ENCODE assay signal across 12 cellular contexts in genomic region chr10:122072491-122072890, GRCh38.
A peak's percentile ranks its signal among the peaks of the same experiment; 100 is the strongest.
DNase-seq lines count a peak whose midpoint lies in the region; ATAC-seq and TF ChIP-seq lines count a peak whose summit lies in the region.
"Had no signal": no experiment of that assay in that cellular context is flagged by ENCODE, and none has a peak within 500 bp of the region (broad histone marks: within the 10 kb centered on the region; RNA-seq: fewer than 3 reads in every experiment).

No MANE protein-coding gene starts in this region.

- POLR2A ChIA-PET in activated CD8-positive, alpha-beta T cell treated with anti-CD3 and anti-CD28 coated beads for 36 hours (lab: Charles Lee), result no interaction called here

- no peaks in the 10 kb centered on the region for H3K36me3 Mint-ChIP-seq in activated CD8-positive, alpha-beta T cell treated with anti-CD3 and anti-CD28 coated beads for 36 hours (ENCODE audit: low read depth)
- H3K36me3 Mint-ChIP-seq: CD14-positive monocyte; CD8-positive, alpha-beta T cell had no signal

- H3K27ac Mint-ChIP-seq in activated CD8-positive, alpha-beta T cell treated with anti-CD3 and anti-CD28 coated beads for 36 hours, result no peak overlapping the region
- H3K27ac Mint-ChIP-seq: CD8-positive, alpha-beta T cell had no signal

- no peak for ATAC-seq in psoas muscle
- no peak for ATAC-seq in activated CD8-positive, alpha-beta T cell treated with anti-CD3 and anti-CD28 coated beads for 36 hours
- ATAC-seq: CD8-positive, alpha-beta T cell had no signal

- WGBS in psoas muscle, 3 donors, result 93 to 96% (median 94%) methylated on average over 9 of the region's 9 CpGs

- H3K4me3 ChIP-seq in psoas muscle, result no peak overlapping the region
- H3K4me3 ChIP-seq: HAP-1 had no signal

- H3K4me3 Mint-ChIP-seq in activated CD8-positive, alpha-beta T cell treated with anti-CD3 and anti-CD28 coated beads for 36 hours, result no peak overlapping the region
- H3K4me3 Mint-ChIP-seq: CD14-positive monocyte; CD8-positive, alpha-beta T cell had no signal

- TF ChIP-seq CTCF in psoas muscle (IDR thresholded peaks at IDR 0.05), result no peak
- TF ChIP-seq CTCF in activated CD8-positive, alpha-beta T cell treated with anti-CD3 and anti-CD28 coated beads for 36 hours (IDR thresholded peaks at IDR 0.05), result no peak

- H3K4me1 ChIP-seq in psoas muscle, result peaks cover 32% of the 10 kb centered on the region
- H3K4me1 ChIP-seq: HAP-1 had no signal

- no peaks in the 10 kb centered on the region for H3K27me3 ChIP-seq in psoas muscle (ENCODE audit: insufficient read depth in 3 of 3, low read length in 2 of 3)

- H3K36me3 ChIP-seq in psoas muscle (ENCODE audit: insufficient read depth in 1 of 2, low read depth in 1 of 2), result peaks cover 0 to 28% of the 10 kb centered on the region in 2 donors
- H3K36me3 ChIP-seq: HAP-1 had no signal

- no peaks in the 10 kb centered on the region for H3K9me3 Mint-ChIP-seq in activated CD8-positive, alpha-beta T cell treated with anti-CD3 and anti-CD28 coated beads for 36 hours
- H3K9me3 Mint-ChIP-seq: CD8-positive, alpha-beta T cell had no signal

- H3K27me3 Mint-ChIP-seq in activated CD8-positive, alpha-beta T cell treated with anti-CD3 and anti-CD28 coated beads for 36 hours, result peaks cover 7% of the 10 kb centered on the region

- H3K27ac ChIP-seq in caudate nucleus (ENCODE audit: low read depth, low read length), result no peak overlapping the region
- H3K27ac ChIP-seq in psoas muscle, result peak overlapping the region; percentile 55

- no peaks in the 10 kb centered on the region for H3K4me1 Mint-ChIP-seq in activated CD8-positive, alpha-beta T cell treated with anti-CD3 and anti-CD28 coated beads for 36 hours (ENCODE audit: low read depth)
- H3K4me1 Mint-ChIP-seq: CD14-positive monocyte had no signal

- H3K9me3 ChIP-seq in psoas muscle, result no peaks in the 10 kb centered on the region
- H3K9me3 ChIP-seq: HAP-1 had no signal

- CTCF ChIA-PET in activated CD8-positive, alpha-beta T cell treated with anti-CD3 and anti-CD28 coated beads for 36 hours (lab: Charles Lee), result no interaction called here

- DNase-seq in caudate nucleus (lab: John Stamatoyannopoulos, UW) (peak in 34 of 61 donors; percentile 12 to 88 (median 26)), islet precursor cell (peak; percentile 22), psoas muscle (no peak)
- no peak for DNase-seq in activated CD8-positive, alpha-beta T cell treated with anti-CD3 and anti-CD28 coated beads for 36 hours
- DNase-seq in stimulated activated CD4-positive, alpha-beta T cell treated with anti-CD3 and anti-CD28 coated beads, Interleukin-12 subunit alpha, Interleukin-12 subunit beta, amount 100 ng/mL, for 4 hours, result no peak
- DNase-seq in activated CD4-positive, alpha-beta T cell treated with anti-CD3 and anti-CD28 coated beads for 48 hours, result no peak
- DNase-seq: CD8-positive, alpha-beta T cell; COR-L47; DND-41; GDM1 had no signal

- intact Hi-C loops in psoas muscle (cut with DNase I), result loop anchor here in 1 of 2 donors (5.0 kb wide), 1 partner anchor 250 kb away; no protein-coding TSS in a partner anchor
- intact Hi-C loops in activated CD8-positive, alpha-beta T cell treated with anti-CD3 and anti-CD28 coated beads for 36 hours (cut with micrococcal nuclease), result no loop called here

Comparison
In these comparisons a context has a peak if more than half of its experiments do, and no peak if none do; other contexts are left out.
1. DNase-seq: peak in caudate nucleus (34 of 61) and islet precursor cell (single experiment); none in psoas muscle (0 of 2), activated CD8-positive, alpha-beta T cell treated with anti-CD3 and anti-CD28 coated beads for 36 hours (single experiment), stimulated activated CD4-positive, alpha-beta T cell treated with anti-CD3 and anti-CD28 coated beads, Interleukin-12 subunit alpha, Interleukin-12 subunit beta, amount 100 ng/mL, for 4 hours (single experiment) and activated CD4-positive, alpha-beta T cell treated with anti-CD3 and anti-CD28 coated beads for 48 hours (single experiment).